In the genomic region with DNA sequence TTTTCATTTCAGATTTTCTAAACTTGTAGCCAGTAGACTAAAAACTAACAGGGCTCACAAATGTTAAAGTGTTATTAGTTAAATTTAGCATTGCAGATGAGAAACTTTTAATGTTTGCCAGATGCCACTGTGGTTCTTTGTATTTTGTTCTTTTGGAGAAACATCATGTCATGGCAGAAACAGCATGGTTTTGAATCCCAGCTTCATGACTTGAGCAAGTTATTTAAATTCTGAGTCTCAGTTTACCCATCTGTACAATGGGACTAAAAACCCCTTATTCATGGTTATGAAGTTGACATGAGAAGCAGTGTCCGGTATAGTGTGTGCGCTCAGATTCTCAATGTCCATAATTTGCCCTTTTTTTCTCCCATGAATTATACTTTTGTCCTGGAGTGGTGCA, we compare ENCODE assay signal across 2 cellular contexts.
TF ChIP-seq lines count a peak whose summit lies in the region.

No MANE protein-coding gene starts in this region.

TF ChIP-seq in HepG2, 621 proteins besides CTCF, POLR2A, EP300 and RAD21:
- TF ChIP-seq ZNF746 (CRISPR knock-in tag; IDR thresholded peaks at IDR 0.05): no peak
- peak; percentile 83 for TF ChIP-seq ZNF629 (CRISPR knock-in tag; conservative IDR thresholded peaks at IDR 0.05)
- TF ChIP-seq FIP1L1 (IDR thresholded peaks at IDR 0.05; ENCODE audit: borderline replicate concordance, insufficient read depth, low read depth, low read length): no peak

TF ChIP-seq in K562, 482 proteins besides CTCF, POLR2A, EP300 and RAD21 (continues in another document):
- TF ChIP-seq MAZ (CRISPR knock-in tag; conservative IDR thresholded peaks at IDR 0.05 in 1 of 2, IDR thresholded peaks at IDR 0.05 in 1 of 2): no peak
- TF ChIP-seq RCOR1 (IDR thresholded peaks at IDR 0.05; ENCODE audit: borderline replicate concordance in 1 of 2, low read depth in 2 of 2, low read length in 2 of 2): peak; percentile 37 to 56; a peak in 2 of 4 replicates
- TF ChIP-seq, protein P1, sequence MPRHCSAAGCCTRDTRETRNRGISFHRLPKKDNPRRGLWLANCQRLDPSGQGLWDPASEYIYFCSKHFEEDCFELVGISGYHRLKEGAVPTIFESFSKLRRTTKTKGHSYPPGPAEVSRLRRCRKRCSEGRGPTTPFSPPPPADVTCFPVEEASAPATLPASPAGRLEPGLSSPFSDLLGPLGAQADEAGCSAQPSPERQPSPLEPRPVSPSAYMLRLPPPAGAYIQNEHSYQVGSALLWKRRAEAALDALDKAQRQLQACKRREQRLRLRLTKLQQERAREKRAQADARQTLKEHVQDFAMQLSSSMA (CRISPR knock-in tag; IDR thresholded peaks at IDR 0.05): no peak
- TF ChIP-seq MCM5 (IDR thresholded peaks at IDR 0.05; ENCODE audit: low read depth): no peak
- TF ChIP-seq, protein P2, sequence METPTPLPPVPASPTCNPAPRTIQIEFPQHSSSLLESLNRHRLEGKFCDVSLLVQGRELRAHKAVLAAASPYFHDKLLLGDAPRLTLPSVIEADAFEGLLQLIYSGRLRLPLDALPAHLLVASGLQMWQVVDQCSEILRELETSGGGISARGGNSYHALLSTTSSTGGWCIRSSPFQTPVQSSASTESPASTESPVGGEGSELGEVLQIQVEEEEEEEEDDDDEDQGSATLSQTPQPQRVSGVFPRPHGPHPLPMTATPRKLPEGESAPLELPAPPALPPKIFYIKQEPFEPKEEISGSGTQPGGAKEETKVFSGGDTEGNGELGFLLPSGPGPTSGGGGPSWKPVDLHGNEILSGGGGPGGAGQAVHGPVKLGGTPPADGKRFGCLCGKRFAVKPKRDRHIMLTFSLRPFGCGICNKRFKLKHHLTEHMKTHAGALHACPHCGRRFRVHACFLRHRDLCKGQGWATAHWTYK (CRISPR knock-in tag; IDR thresholded peaks at IDR 0.05): no peak
- TF ChIP-seq, protein P3, sequence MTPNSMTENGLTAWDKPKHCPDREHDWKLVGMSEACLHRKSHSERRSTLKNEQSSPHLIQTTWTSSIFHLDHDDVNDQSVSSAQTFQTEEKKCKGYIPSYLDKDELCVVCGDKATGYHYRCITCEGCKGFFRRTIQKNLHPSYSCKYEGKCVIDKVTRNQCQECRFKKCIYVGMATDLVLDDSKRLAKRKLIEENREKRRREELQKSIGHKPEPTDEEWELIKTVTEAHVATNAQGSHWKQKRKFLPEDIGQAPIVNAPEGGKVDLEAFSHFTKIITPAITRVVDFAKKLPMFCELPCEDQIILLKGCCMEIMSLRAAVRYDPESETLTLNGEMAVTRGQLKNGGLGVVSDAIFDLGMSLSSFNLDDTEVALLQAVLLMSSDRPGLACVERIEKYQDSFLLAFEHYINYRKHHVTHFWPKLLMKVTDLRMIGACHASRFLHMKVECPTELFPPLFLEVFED (CRISPR knock-in tag; conservative IDR thresholded peaks at IDR 0.05): no peak
- no peak for TF ChIP-seq ZNF324 (CRISPR knock-in tag; IDR thresholded peaks at IDR 0.05)
- TF ChIP-seq SLC30A9 (CRISPR knock-in tag; IDR thresholded peaks at IDR 0.05): no peak
- no peak for TF ChIP-seq HDAC6 (IDR thresholded peaks at IDR 0.05; ENCODE audit: low read depth, low read length)
- no peak for TF ChIP-seq MITF (IDR thresholded peaks at IDR 0.05)
- no peak for TF ChIP-seq HMBOX1 (IDR thresholded peaks at IDR 0.05)
- TF ChIP-seq FOXA3 (CRISPR knock-in tag; conservative IDR thresholded peaks at IDR 0.05 in 1 of 2, IDR thresholded peaks at IDR 0.05 in 1 of 2): no peak
- TF ChIP-seq TBP (optimal IDR thresholded peaks at IDR 0.05; ENCODE audit: low read depth, low read length): no peak
- TF ChIP-seq ADNP (tag; IDR thresholded peaks at IDR 0.05): peak; percentile 85
- no peak for TF ChIP-seq RBM15 (IDR thresholded peaks at IDR 0.05; ENCODE audit: insufficient read depth, low read length)
- TF ChIP-seq SNRNP70 (optimal IDR thresholded peaks at IDR 0.05; ENCODE audit: low read depth, low read length): no peak
- TF ChIP-seq ZNF561 (CRISPR knock-in tag; conservative IDR thresholded peaks at IDR 0.05): no peak
- no peak for TF ChIP-seq ZZZ3 (IDR thresholded peaks at IDR 0.05)
- no peak for TF ChIP-seq AFF4 (CRISPR knock-in tag; IDR thresholded peaks at IDR 0.05)
- TF ChIP-seq ZNF407 (IDR thresholded peaks at IDR 0.05; ENCODE audit: low read depth): no peak
- TF ChIP-seq ZNF695 (CRISPR knock-in tag; IDR thresholded peaks at IDR 0.05): no peak
- TF ChIP-seq, protein P4, sequence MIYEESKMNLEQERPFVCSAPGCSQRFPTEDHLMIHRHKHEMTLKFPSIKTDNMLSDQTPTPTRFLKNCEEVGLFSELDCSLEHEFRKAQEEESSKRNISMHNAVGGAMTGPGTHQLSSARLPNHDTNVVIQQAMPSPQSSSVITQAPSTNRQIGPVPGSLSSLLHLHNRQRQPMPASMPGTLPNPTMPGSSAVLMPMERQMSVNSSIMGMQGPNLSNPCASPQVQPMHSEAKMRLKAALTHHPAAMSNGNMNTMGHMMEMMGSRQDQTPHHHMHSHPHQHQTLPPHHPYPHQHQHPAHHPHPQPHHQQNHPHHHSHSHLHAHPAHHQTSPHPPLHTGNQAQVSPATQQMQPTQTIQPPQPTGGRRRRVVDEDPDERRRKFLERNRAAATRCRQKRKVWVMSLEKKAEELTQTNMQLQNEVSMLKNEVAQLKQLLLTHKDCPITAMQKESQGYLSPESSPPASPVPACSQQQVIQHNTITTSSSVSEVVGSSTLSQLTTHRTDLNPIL (CRISPR knock-in tag; IDR thresholded peaks at IDR 0.05): no peak
- no peak for TF ChIP-seq TBL1XR1 (IDR thresholded peaks at IDR 0.05; ENCODE audit: low read length in 2 of 2)
- no peak for TF ChIP-seq JUN (IDR thresholded peaks at IDR 0.05; ENCODE audit: borderline replicate concordance, low read depth, low read length)
- TF ChIP-seq JUN (CRISPR knock-in tag; IDR thresholded peaks at IDR 0.05; ENCODE audit: borderline replicate concordance): no peak
- no peak for TF ChIP-seq SMARCB1 (IDR thresholded peaks at IDR 0.05; ENCODE audit: insufficient read length, low read depth)
- TF ChIP-seq KDM1A (IDR thresholded peaks at IDR 0.05): peak; percentile 43 to 70; a peak in 3 of 4 replicates
- no peak for TF ChIP-seq ZNF354B (CRISPR knock-in tag; IDR thresholded peaks at IDR 0.05)
- no peak for TF ChIP-seq GTF2B (IDR thresholded peaks at IDR 0.05; ENCODE audit: extremely low read depth, insufficient read length)
- no peak for TF ChIP-seq ZBTB49 (CRISPR knock-in tag; IDR thresholded peaks at IDR 0.05; ENCODE audit: borderline replicate concordance)
